Comparison of ENCODE assay signal across 1 cellular context in the genomic region with DNA sequence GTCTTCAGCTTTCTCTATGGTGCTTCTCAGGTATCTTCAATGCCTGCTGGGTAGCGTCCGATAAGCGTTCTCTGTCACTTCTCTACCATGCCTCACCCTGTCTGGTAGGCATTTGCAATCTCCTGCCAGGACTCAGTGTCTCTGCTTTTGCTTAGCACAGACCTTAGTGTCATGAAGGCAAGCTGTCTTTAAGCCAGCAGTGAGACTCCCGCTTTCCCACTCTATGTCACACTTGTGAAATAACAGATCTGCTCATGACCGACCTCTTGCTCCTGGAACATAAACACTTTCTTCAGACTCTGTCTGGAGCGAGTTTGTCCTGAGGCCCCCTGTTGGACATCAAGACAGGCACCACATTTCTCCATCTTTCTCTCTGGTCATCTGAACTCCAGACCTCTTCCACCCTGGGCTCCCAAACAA.
TF ChIP-seq lines count a peak whose summit lies in the region.

No MANE protein-coding gene starts in this region.

TF ChIP-seq in WTC11, 78 proteins besides CTCF, POLR2A, EP300 and RAD21 (continued from another document):
- TF ChIP-seq E2F1 (CRISPR knock-in tag; IDR thresholded peaks at IDR 0.05) = no peak
- TF ChIP-seq CREB1 (CRISPR knock-in tag; IDR thresholded peaks at IDR 0.05) = no peak
- no peak for TF ChIP-seq ZSCAN18 (CRISPR knock-in tag; IDR thresholded peaks at IDR 0.05)
- TF ChIP-seq ZNF671 (CRISPR knock-in tag; IDR thresholded peaks at IDR 0.05) = no peak
